8 cellular contexts compared by ENCODE assay signal in the genomic region with DNA sequence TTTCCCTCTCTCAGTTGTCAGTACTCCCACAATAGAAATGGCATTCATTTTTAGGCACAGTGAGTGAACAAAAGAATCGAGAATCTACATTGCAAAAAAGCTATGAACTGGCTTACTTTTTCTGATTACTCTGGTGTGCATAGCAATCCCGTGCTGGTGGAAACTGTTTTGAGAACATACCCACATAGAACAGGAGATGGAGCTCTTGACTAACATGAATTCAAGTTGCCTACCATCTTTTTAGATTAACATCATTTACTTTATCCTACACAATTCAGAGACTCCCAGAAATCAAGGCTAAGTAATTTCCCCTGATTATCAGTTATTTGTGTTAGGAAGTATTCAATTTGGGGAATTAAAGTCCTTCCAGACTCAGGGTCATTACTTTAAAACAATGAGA.
DNase-seq lines count a peak whose midpoint lies in the region; ATAC-seq and TF ChIP-seq lines count a peak whose summit lies in the region.

No MANE protein-coding gene starts in this region.

- intact Hi-C loops in mucosa of descending colon (cut with DNase I, micrococcal nuclease): loop anchor here in 1 of 2 donors (10.0 kb wide), 1 partner anchor 729 kb away; no protein-coding TSS in a partner anchor

- TF ChIP-seq CTCF in RWPE1 (conservative IDR thresholded peaks at IDR 0.05; ENCODE audit: low read depth) (peak; percentile 37), mucosa of descending colon (IDR thresholded peaks at IDR 0.05) (no peak)

- POLR2A ChIA-PET in RWPE1 (lab: Yijun Ruan, JAX; ENCODE audit: low non-redundant PET): no interaction called here

- H3K4me1 ChIP-seq in mucosa of descending colon (ENCODE audit: low read depth): no peaks in the 10 kb centered on the region

- H3K4me3 ChIP-seq in mucosa of descending colon: no peak overlapping the region

- H3K36me3 ChIP-seq in mucosa of descending colon (ENCODE audit: low read depth): no peaks in the 10 kb centered on the region

- ATAC-seq in HG02759 (IDR thresholded peaks at IDR 0.05; ENCODE audit: unreplicated experiment) (peak; percentile 47), mucosa of descending colon (no peak), HG02970 (IDR thresholded peaks at IDR 0.05; ENCODE audit: low FRiP score, unreplicated experiment) (no peak)

- CTCF ChIA-PET in RWPE1 (lab: Yijun Ruan, JAX): interaction anchor here (0.6 to 1.4 kb wide), 7 partner anchors 14 to 903 kb away, joined by 3 to 8 read pairs (median 6); no protein-coding TSS in a partner anchor

- H3K9me3 ChIP-seq in mucosa of descending colon: no peaks in the 10 kb centered on the region

- DNase-seq in DMS153 (lab: John Stamatoyannopoulos, UW) (peak; percentile 16), RWPE1 (ENCODE audit: low spot score) (peak; percentile 2), fibroblast of the conjunctiva (ENCODE audit: low read depth) (peak; percentile 42), smooth muscle cell of the brain vasculature (ENCODE audit: low read depth, low spot score) (peak; percentile 28), mucosa of descending colon (no peak), occipital lobe (lab: John Stamatoyannopoulos, UW) (no peak)

- no peak overlapping the region for H3K27ac ChIP-seq in RWPE1

Comparison
In these comparisons a context has a peak if more than half of its experiments do, and no peak if none do; other contexts are left out.
1. DNase-seq: peak in DMS153 (single experiment), RWPE1 (single experiment), fibroblast of the conjunctiva (single experiment) and smooth muscle cell of the brain vasculature (single experiment); none in mucosa of descending colon (0 of 3) and occipital lobe (single experiment).